1 cellular context compared by ENCODE assay signal in genomic region chr6:42885702-42886101, GRCh38.
TF ChIP-seq lines count a peak whose summit lies in the region.

No MANE protein-coding gene starts in this region.

TF ChIP-seq in HepG2, 621 proteins besides CTCF, POLR2A, EP300 and RAD21:
- no peak for TF ChIP-seq PITX1 (CRISPR knock-in tag; IDR thresholded peaks at IDR 0.05)
- no peak for TF ChIP-seq DDIT3 (CRISPR knock-in tag; IDR thresholded peaks at IDR 0.05)
- peak; percentile 51 for TF ChIP-seq RBM22 (optimal IDR thresholded peaks at IDR 0.05; ENCODE audit: low read length)
- no peak for TF ChIP-seq GMEB1 (CRISPR knock-in tag; IDR thresholded peaks at IDR 0.05; ENCODE audit: borderline replicate concordance)
